In the genomic region with DNA sequence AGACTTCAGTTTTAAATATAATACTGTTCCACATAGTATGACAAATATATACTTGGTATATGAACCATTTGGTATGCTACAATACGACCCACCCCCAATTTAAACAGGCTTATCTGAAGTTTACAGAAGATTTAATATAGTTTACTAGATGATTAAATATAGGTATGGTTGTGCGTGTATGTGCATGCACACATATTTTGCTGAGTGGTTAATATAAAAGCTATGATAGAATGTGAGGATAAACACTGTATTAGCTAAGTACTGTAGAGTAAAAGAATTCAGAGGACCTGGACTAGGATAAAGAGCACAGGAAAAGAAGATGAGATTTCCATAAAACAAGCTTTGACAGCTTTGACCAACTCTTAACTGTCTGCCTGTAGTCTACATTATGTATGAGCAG, we compare ENCODE assay signal across 32 cellular contexts.
"Had no signal": no experiment of that assay in that cellular context is flagged by ENCODE, and none has a peak within 500 bp of the region (broad histone marks: within the 10 kb centered on the region; RNA-seq: fewer than 3 reads in every experiment).

No MANE protein-coding gene starts in this region.

- H3K27me3 ChIP-seq: ascending aorta had no signal

- ATAC-seq: activated CD4-positive, CD25-positive, alpha-beta regulatory T cell treated with anti-CD3 and anti-CD28 coated beads, Interleukin-2, amount 50 U/mL, for 24 hours; activated CD8-positive, alpha-beta memory T cell treated with anti-CD3 and anti-CD28 coated beads, Interleukin-2, amount 10 ng/mL, durations not matched to agents 7 days and 5 days; activated CD8-positive, alpha-beta T cell treated with anti-CD3 and anti-CD28 coated beads, Interleukin-2, amount 10 ng/mL, durations not matched to agents 7 days and 5 days; activated naive CD8-positive, alpha-beta T cell treated with anti-CD3 and anti-CD28 coated beads, Interleukin-2, amount 50 U/mL, for 24 hours; T-cell; T-helper 17 cell; WTC11 had no signal

- H3K4me1 Mint-ChIP-seq: activated CD4-positive, alpha-beta memory T cell treated with anti-CD3 and anti-CD28 coated beads, Interleukin-2, amount 10 ng/mL, durations not matched to agents 7 days and 5 days; activated CD4-positive, alpha-beta T cell treated with anti-CD3 and anti-CD28 coated beads, Interleukin-2, amount 10 ng/mL, durations not matched to agents 24 days and 14 days; activated CD8-positive, alpha-beta memory T cell treated with anti-CD3 and anti-CD28 coated beads, Interleukin-2, amount 10 ng/mL, durations not matched to agents 7 days and 5 days; activated naive CD4-positive, alpha-beta T cell treated with anti-CD3 and anti-CD28 coated beads, Interleukin-2, amount 10 ng/mL, durations not matched to agents 7 days and 5 days; activated naive CD4-positive, alpha-beta T cell treated with anti-CD3 and anti-CD28 coated beads, Interleukin-2, amount 50 U/mL, for 24 hours; activated naive CD8-positive, alpha-beta T cell treated with anti-CD3 and anti-CD28 coated beads, Interleukin-2, amount 10 ng/mL, durations not matched to agents 7 days and 5 days; activated naive CD8-positive, alpha-beta T cell treated with anti-CD3 and anti-CD28 coated beads, Interleukin-2, amount 50 U/mL, for 24 hours; T-cell; T-helper 17 cell had no signal

- FAIRE-seq: TTC549 had no signal

- H3K4me3 Mint-ChIP-seq: activated CD4-positive, alpha-beta memory T cell treated with anti-CD3 and anti-CD28 coated beads, Interleukin-2, amount 10 ng/mL, durations not matched to agents 7 days and 5 days; activated CD4-positive, alpha-beta T cell treated with anti-CD3 and anti-CD28 coated beads, Interleukin-2, amount 10 ng/mL, durations not matched to agents 24 days and 14 days; activated CD8-positive, alpha-beta memory T cell treated with anti-CD3 and anti-CD28 coated beads, Interleukin-2, amount 10 ng/mL, durations not matched to agents 7 days and 5 days; activated CD8-positive, alpha-beta T cell treated with anti-CD3 and anti-CD28 coated beads, Interleukin-2, amount 10 ng/mL, durations not matched to agents 7 days and 5 days; activated naive CD4-positive, alpha-beta T cell treated with anti-CD3 and anti-CD28 coated beads, Interleukin-2, amount 10 ng/mL, durations not matched to agents 7 days and 5 days; activated naive CD4-positive, alpha-beta T cell treated with anti-CD3 and anti-CD28 coated beads, Interleukin-2, amount 50 U/mL, for 24 hours; activated naive CD8-positive, alpha-beta T cell; activated naive CD8-positive, alpha-beta T cell treated with anti-CD3 and anti-CD28 coated beads, Interleukin-2, amount 10 ng/mL, durations not matched to agents 7 days and 5 days; activated naive CD8-positive, alpha-beta T cell treated with anti-CD3 and anti-CD28 coated beads, Interleukin-2, amount 50 U/mL, for 24 hours; activated T-cell treated with anti-CD3 and anti-CD28 coated beads, Interleukin-2, amount 50 U/mL, for 24 hours; brain; T-cell; T-helper 17 cell; WTC11 had no signal

- H3K9me3 Mint-ChIP-seq: activated CD4-positive, alpha-beta memory T cell treated with anti-CD3 and anti-CD28 coated beads, Interleukin-2, amount 10 ng/mL, durations not matched to agents 7 days and 5 days; activated CD4-positive, alpha-beta T cell treated with anti-CD3 and anti-CD28 coated beads, Interleukin-2, amount 10 ng/mL, durations not matched to agents 24 days and 14 days; activated naive CD4-positive, alpha-beta T cell treated with anti-CD3 and anti-CD28 coated beads, Interleukin-2, amount 10 ng/mL, durations not matched to agents 7 days and 5 days; activated naive CD4-positive, alpha-beta T cell treated with anti-CD3 and anti-CD28 coated beads, Interleukin-2, amount 50 U/mL, for 24 hours; activated naive CD8-positive, alpha-beta T cell treated with anti-CD3 and anti-CD28 coated beads, Interleukin-2, amount 10 ng/mL, durations not matched to agents 7 days and 5 days; activated naive CD8-positive, alpha-beta T cell treated with anti-CD3 and anti-CD28 coated beads, Interleukin-2, amount 50 U/mL, for 24 hours; activated T-cell treated with anti-CD3 and anti-CD28 coated beads, Interleukin-2, amount 50 U/mL, for 24 hours; activated T-helper 2 cell treated with anti-CD3 and anti-CD28 coated beads, Interferon-gamma antibody, Interleukin-2, Interleukin-4, amounts not matched to agents 10 μg/mL and 5 μg/mL and 100 μg/mL, durations not matched to agents 14 hours and 24 hours and 36 hours; brain had no signal

- H3K27me3 Mint-ChIP-seq: activated CD4-positive, alpha-beta memory T cell treated with anti-CD3 and anti-CD28 coated beads, Interleukin-2, amount 10 ng/mL, durations not matched to agents 7 days and 5 days; activated CD8-positive, alpha-beta memory T cell treated with anti-CD3 and anti-CD28 coated beads, Interleukin-2, amount 10 ng/mL, durations not matched to agents 7 days and 5 days; activated naive CD4-positive, alpha-beta T cell treated with anti-CD3 and anti-CD28 coated beads, Interleukin-2, amount 10 ng/mL, durations not matched to agents 7 days and 5 days; activated naive CD4-positive, alpha-beta T cell treated with anti-CD3 and anti-CD28 coated beads, Interleukin-2, amount 50 U/mL, for 24 hours; activated naive CD8-positive, alpha-beta T cell treated with anti-CD3 and anti-CD28 coated beads, Interleukin-2, amount 50 U/mL, for 24 hours; activated T-cell treated with anti-CD3 and anti-CD28 coated beads, Interleukin-2, amount 50 U/mL, for 24 hours; brain; T-cell; T-helper 17 cell had no signal

- H3K4me3 ChIP-seq: ascending aorta had no signal

- H3K36me3 ChIP-seq: ascending aorta had no signal

- H3K27ac Mint-ChIP-seq: activated CD4-positive, alpha-beta memory T cell treated with anti-CD3 and anti-CD28 coated beads, Interleukin-2, amount 10 ng/mL, durations not matched to agents 7 days and 5 days; activated CD4-positive, alpha-beta T cell treated with anti-CD3 and anti-CD28 coated beads, Interleukin-2, amount 10 ng/mL, durations not matched to agents 24 days and 14 days; activated CD8-positive, alpha-beta memory T cell treated with anti-CD3 and anti-CD28 coated beads, Interleukin-2, amount 10 ng/mL, durations not matched to agents 7 days and 5 days; activated CD8-positive, alpha-beta T cell treated with anti-CD3 and anti-CD28 coated beads, Interleukin-2, amount 10 ng/mL, durations not matched to agents 7 days and 5 days; activated naive CD4-positive, alpha-beta T cell treated with anti-CD3 and anti-CD28 coated beads, Interleukin-2, amount 10 ng/mL, durations not matched to agents 7 days and 5 days; activated naive CD4-positive, alpha-beta T cell treated with anti-CD3 and anti-CD28 coated beads, Interleukin-2, amount 50 U/mL, for 24 hours; activated naive CD8-positive, alpha-beta T cell; activated naive CD8-positive, alpha-beta T cell treated with anti-CD3 and anti-CD28 coated beads, Interleukin-2, amount 10 ng/mL, durations not matched to agents 7 days and 5 days; activated naive CD8-positive, alpha-beta T cell treated with anti-CD3 and anti-CD28 coated beads, Interleukin-2, amount 50 U/mL, for 24 hours; activated T-cell treated with anti-CD3 and anti-CD28 coated beads, Interleukin-2, amount 50 U/mL, for 24 hours; activated T-helper 2 cell treated with anti-CD3 and anti-CD28 coated beads, Interferon-gamma antibody, Interleukin-2, Interleukin-4, amounts not matched to agents 10 μg/mL and 5 μg/mL and 100 μg/mL, durations not matched to agents 14 hours and 24 hours and 36 hours; brain; T-cell; T-helper 17 cell; WTC11 had no signal

- DNase-seq: activated CD4-positive, alpha-beta memory T cell treated with anti-CD3 and anti-CD28 coated beads, Interleukin-2, amount 10 ng/mL, durations not matched to agents 7 days and 5 days; activated CD4-positive, alpha-beta T cell treated with anti-CD3 and anti-CD28 coated beads for 4 hours; activated CD4-positive, alpha-beta T cell treated with anti-CD3 and anti-CD28 coated beads, Interleukin-2, amount 10 ng/mL, durations not matched to agents 24 days and 14 days; activated CD4-positive, alpha-beta T cell treated with anti-CD3 and anti-CD28 coated beads, Interleukin-2, amount 50 U/mL, for 1 hour; activated CD4-positive, alpha-beta T cell treated with anti-CD3 and anti-CD28 coated beads, Interleukin-2, amount 50 U/mL, for 4 hours; activated CD4-positive, CD25-positive, alpha-beta regulatory T cell; activated CD8-positive, alpha-beta memory T cell treated with anti-CD3 and anti-CD28 coated beads for 24 hours; activated CD8-positive, alpha-beta memory T cell treated with anti-CD3 and anti-CD28 coated beads, Interleukin-2, amount 10 ng/mL, durations not matched to agents 7 days and 5 days; activated CD8-positive, alpha-beta memory T cell treated with anti-CD3 and anti-CD28 coated beads, Interleukin-2, amount 50 U/mL, for 48 hours; activated CD8-positive, alpha-beta T cell treated with anti-CD3 and anti-CD28 coated beads, Interleukin-2, amount 10 ng/mL, durations not matched to agents 7 days and 5 days; activated effector memory CD4-positive, alpha-beta T cell treated with Interleukin-2 at 50 U/mL for 16 hours; activated gamma-delta T cell; activated naive CD4-positive, alpha-beta T cell treated with anti-CD3 and anti-CD28 coated beads, Interleukin-2, amount 10 ng/mL, durations not matched to agents 7 days and 5 days; activated naive CD4-positive, alpha-beta T cell treated with Interleukin-2 at 50 U/mL for 16 hours; activated naive CD8-positive, alpha-beta T cell treated with anti-CD3 and anti-CD28 coated beads, Interleukin-2, amount 10 ng/mL, durations not matched to agents 7 days and 5 days; activated naive CD8-positive, alpha-beta T cell treated with anti-CD3 and anti-CD28 coated beads, Interleukin-2, amount 50 U/mL, for 24 hours; activated T-cell treated with anti-CD3 and anti-CD28 coated beads, Interleukin-2, amount 50 U/mL, for 24 hours; activated T-cell treated with anti-CD3 and anti-CD28 coated beads, Interleukin-2, amount 50 U/mL, for 48 hours; amygdala; anterior cingulate cortex; central memory CD4-positive, alpha-beta T cell; T-cell; T-helper 17 cell; T-helper 9 cell had no signal

- H3K36me3 Mint-ChIP-seq: activated CD8-positive, alpha-beta memory T cell treated with anti-CD3 and anti-CD28 coated beads, Interleukin-2, amount 10 ng/mL, durations not matched to agents 7 days and 5 days; activated naive CD4-positive, alpha-beta T cell treated with anti-CD3 and anti-CD28 coated beads, Interleukin-2, amount 10 ng/mL, durations not matched to agents 7 days and 5 days; activated naive CD4-positive, alpha-beta T cell treated with anti-CD3 and anti-CD28 coated beads, Interleukin-2, amount 50 U/mL, for 24 hours; activated naive CD8-positive, alpha-beta T cell; activated naive CD8-positive, alpha-beta T cell treated with anti-CD3 and anti-CD28 coated beads, Interleukin-2, amount 10 ng/mL, durations not matched to agents 7 days and 5 days; brain; T-cell had no signal
